Comparison of ENCODE assay signal across 10 cellular contexts in genomic region chr14:21099596-21099985, GRCh38. TPM values are rescaled to one million over a fixed set of nuclear protein-coding genes. Genes with fewer than 3 reads are reported as not detected.
DNase-seq lines count a peak whose midpoint lies in the region; ATAC-seq and TF ChIP-seq lines count a peak whose summit lies in the region.
"Had no signal": no experiment of that assay in that cellular context is flagged by ENCODE, and none has a peak within 500 bp of the region (broad histone marks: within the 10 kb centered on the region; RNA-seq: fewer than 3 reads in every experiment).

No MANE protein-coding gene starts in this region.

- no peak for TF ChIP-seq CTCF in right atrium auricular region (IDR thresholded peaks at IDR 0.05)
- no peak for TF ChIP-seq CTCF in body of pancreas (IDR thresholded peaks at IDR 0.05)
- no peak for TF ChIP-seq CTCF in vagina (IDR thresholded peaks at IDR 0.05)

- WGBS in body of pancreas, 2 donors: 48 to 51% methylated on average over 5 of the region's 5 CpGs

- H3K4me1 ChIP-seq in right atrium auricular region: peaks cover 0 to 58% of the 10 kb centered on the region in 2 donors
- H3K4me1 ChIP-seq in body of pancreas: peaks cover 33% of the 10 kb centered on the region
- H3K4me1 ChIP-seq in muscle layer of duodenum (ENCODE audit: control insufficient read depth in 1 of 2, insufficient read depth in 2 of 2, low read length in 2 of 2): peaks cover 9 to 41% of the 10 kb centered on the region in 2 donors
- peaks cover 50% of the 10 kb centered on the region for H3K4me1 ChIP-seq in vagina

- H3K36me3 ChIP-seq in right atrium auricular region: no peaks in the 10 kb centered on the region
- H3K36me3 ChIP-seq in body of pancreas (replicated peaks in 1 of 2; ENCODE audit: insufficient read depth in 1 of 2, low read depth in 2 of 2): no peaks in the 10 kb centered on the region
- H3K36me3 ChIP-seq in muscle layer of duodenum (ENCODE audit: control insufficient read depth in 1 of 2, insufficient read depth in 2 of 2, low read length in 2 of 2): no peaks in the 10 kb centered on the region
- no peaks in the 10 kb centered on the region for H3K36me3 ChIP-seq in vagina

- H3K9me3 ChIP-seq in right atrium auricular region: no peaks in the 10 kb centered on the region
- no peaks in the 10 kb centered on the region for H3K9me3 ChIP-seq in body of pancreas
- no peaks in the 10 kb centered on the region for H3K9me3 ChIP-seq in muscle layer of duodenum (ENCODE audit: control insufficient read depth in 1 of 2, low read length in 2 of 2)
- H3K9me3 ChIP-seq in vagina: no peaks in the 10 kb centered on the region

- ATAC-seq in left ventricle myocardium superior (no peak), body of pancreas (no peak)

- DNase-seq in right atrium auricular region (ENCODE audit: low spot score) (no peak), left ventricle myocardium superior (no peak), body of pancreas (no peak), vagina (ENCODE audit: extremely low spot score in 2 of 2) (no peak), occipital lobe (lab: John Stamatoyannopoulos, UW) (no peak), islet precursor cell (no peak), H4 (ENCODE audit: low spot score) (no peak)
- DNase-seq: activated CD4-positive, alpha-beta T cell treated with anti-CD3 and anti-CD28 coated beads, Interleukin-2, amount 50 U/mL, for 4 hours had no signal

- intact Hi-C loops in left ventricle myocardium superior (cut with micrococcal nuclease) (no loop called here), body of pancreas (cut with DNase I) (no loop called here), vagina (cut with DNase I) (no loop called here)

- no peak for TF ChIP-seq POLR2A in body of pancreas (IDR thresholded peaks at IDR 0.05)
- TF ChIP-seq POLR2A in vagina (IDR thresholded peaks at IDR 0.05): no peak

- H3K27me3 ChIP-seq in right atrium auricular region (no peaks in the 10 kb centered on the region), body of pancreas (no peaks in the 10 kb centered on the region), muscle layer of duodenum (ENCODE audit: low read depth, low read length) (no peaks in the 10 kb centered on the region), vagina (no peaks in the 10 kb centered on the region)

- H3K27ac ChIP-seq in right atrium auricular region: peak overlapping the region; percentile 91 to 93
- peak overlapping the region in 3 of 4 donors; percentile 79 to 92 (median 91) for H3K27ac ChIP-seq in body of pancreas
- peak overlapping the region; percentile 78 for H3K27ac ChIP-seq in muscle layer of duodenum (ENCODE audit: low read length)
- H3K27ac ChIP-seq in vagina: peak overlapping the region; percentile 95

- H3K4me3 ChIP-seq in right atrium auricular region (no peak overlapping the region), body of pancreas (no peak overlapping the region), muscle layer of duodenum (ENCODE audit: low read depth in 1 of 2, low read length in 2 of 2) (peak overlapping the region; percentile 65 to 67), vagina (peak overlapping the region in 1 of 2 donors; percentile 62)

RNA-seq across cellular contexts. Expression of gene ZNF219, which starts 1.1 kb away (rescaled TPM):
- total RNA-seq in right atrium auricular region (10 to 100 TPM; 49.7 to 66.6 TPM), left ventricle myocardium superior (57.0 TPM), body of pancreas (10 to 100 TPM; 28.3 to 39.2 TPM), vagina (69.2 TPM), occipital lobe (9.7 TPM)
- total RNA-seq in H4 (2014; rRNA removed; shearing (Covaris generic)): 7.3 and 11.3 TPM in 2 replicates

RNA-seq across cellular contexts. Expression of gene TMEM253, which starts 1.3 kb away (rescaled TPM):
- not detected for total RNA-seq in right atrium auricular region
- 0.20 TPM for total RNA-seq in left ventricle myocardium superior
- total RNA-seq in body of pancreas: 1 to 10 TPM in 1 of 2 donors, not detected in 1; 1.3 TPM
- total RNA-seq in vagina: not detected
- not detected for total RNA-seq in occipital lobe
- 0.47 and 0.68 TPM in 2 replicates for total RNA-seq in H4 (2014; rRNA removed; shearing (Covaris generic))
- total RNA-seq: glomerular endothelial cell had no signal

RNA-seq across cellular contexts. Expression of gene ARHGEF40, which starts 29.5 kb away (rescaled TPM):
- total RNA-seq in right atrium auricular region (10 to 100 TPM; 14.3 to 16.0 TPM), left ventricle myocardium superior (23.1 TPM), body of pancreas (100 to 1,000 TPM in 1 of 2 donors, 10 to 100 TPM in 1; 58.4 to 142 TPM), vagina (36.3 TPM), occipital lobe (15.9 TPM)
- 11.2 and 15.4 TPM in 2 replicates for total RNA-seq in H4 (2014; rRNA removed; shearing (Covaris generic))

RNA-seq across cellular contexts. Expression of gene RNASE8, which starts 42.0 kb away (rescaled TPM):
- total RNA-seq in right atrium auricular region: not detected
- not detected for total RNA-seq in left ventricle myocardium superior
- total RNA-seq in body of pancreas: not detected
- total RNA-seq in vagina: not detected
- total RNA-seq in occipital lobe: not detected
- not detected in 2 replicates for total RNA-seq in H4 (2014; rRNA removed; shearing (Covaris generic))
- total RNA-seq: glomerular endothelial cell had no signal

RNA-seq across cellular contexts. Expression of gene OR5AU1, which starts 56.3 kb away (rescaled TPM):
- total RNA-seq in right atrium auricular region (not detected), left ventricle myocardium superior (not detected), body of pancreas (not detected), vagina (not detected), occipital lobe (not detected)
- not detected in 2 replicates for total RNA-seq in H4 (2014; rRNA removed; shearing (Covaris generic))
- total RNA-seq: glomerular endothelial cell had no signal

Comparison
In these comparisons a context has a peak if more than half of its experiments do, and no peak if none do; other contexts are left out.
1. H3K4me3 ChIP-seq: peak in muscle layer of duodenum (2 of 2); none in right atrium auricular region (0 of 2) and body of pancreas (0 of 2).
2. Peak in every context shown above with its lines, with median percentiles within 50 percentile points of each other: H3K27ac ChIP-seq.